1 cellular context compared by ENCODE assay signal in the genomic region with DNA sequence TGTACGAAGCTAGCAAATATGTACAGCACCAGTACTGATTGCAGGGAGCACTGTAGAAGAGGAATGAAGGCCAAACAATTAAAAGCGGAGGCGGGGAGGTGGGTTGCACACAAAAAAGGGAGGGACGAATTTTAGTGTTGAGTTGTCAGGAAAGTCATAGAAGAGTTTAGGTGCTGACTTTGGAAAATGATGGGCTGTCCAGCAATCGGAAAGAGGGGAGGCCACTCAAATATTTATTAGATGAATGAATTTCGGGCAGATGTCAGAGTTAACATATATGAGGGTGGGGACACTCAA.
TF ChIP-seq lines count a peak whose summit lies in the region.

No MANE protein-coding gene starts in this region.

TF ChIP-seq in HepG2, 621 proteins besides CTCF, POLR2A, EP300 and RAD21:
- TF ChIP-seq RARA (CRISPR knock-in tag; IDR thresholded peaks at IDR 0.05) (no peak), ZNF776 (CRISPR knock-in tag; IDR thresholded peaks at IDR 0.05) (0 out of 2 replicates have a peak, but pooled peaks have one; percentile 3), CREB1 (IDR thresholded peaks at IDR 0.05) (no peak), CREB1 (CRISPR knock-in tag; IDR thresholded peaks at IDR 0.05) (peak; percentile 45), JDP2 (CRISPR knock-in tag; IDR thresholded peaks at IDR 0.05; ENCODE audit: borderline replicate concordance) (no peak), KLF16 (CRISPR knock-in tag; IDR thresholded peaks at IDR 0.05) (no peak), IKZF4 (CRISPR knock-in tag; IDR thresholded peaks at IDR 0.05; ENCODE audit: borderline replicate concordance, low read depth, not compliant biosample characterization) (no peak), SALL1 (CRISPR knock-in tag; IDR thresholded peaks at IDR 0.05) (no peak), ZNF546 (CRISPR knock-in tag; conservative IDR thresholded peaks at IDR 0.05) (0 out of 2 replicates have a peak, but pooled peaks have one; percentile 13), ZNF572 (CRISPR knock-in tag; IDR thresholded peaks at IDR 0.05) (0 out of 2 replicates have a peak, but pooled peaks have one; percentile 9), CHD4 (IDR thresholded peaks at IDR 0.05; ENCODE audit: borderline replicate concordance, low read length) (peak; percentile 67; the same call in 1 of the 2 replicates), NFKBIZ (CRISPR knock-in tag; IDR thresholded peaks at IDR 0.05) (no peak), ZBTB38 (CRISPR knock-in tag; IDR thresholded peaks at IDR 0.05) (no peak), ZNF24 (IDR thresholded peaks at IDR 0.05) (no peak), MED8 (CRISPR knock-in tag; IDR thresholded peaks at IDR 0.05; ENCODE audit: insufficient replicate concordance) (no peak), FOXP1 (IDR thresholded peaks at IDR 0.05) (no peak), FOXP1 (CRISPR knock-in tag; IDR thresholded peaks at IDR 0.05) (no peak), JUND (CRISPR knock-in tag; IDR thresholded peaks at IDR 0.05) (no peak), HIVEP1 (CRISPR knock-in tag; IDR thresholded peaks at IDR 0.05) (no peak), ZNF7 (CRISPR knock-in tag; IDR thresholded peaks at IDR 0.05) (no peak), ZNF775 (CRISPR knock-in tag; IDR thresholded peaks at IDR 0.05; ENCODE audit: borderline replicate concordance) (0 out of 2 replicates have a peak, but pooled peaks have one; percentile 5), BRD4 (CRISPR knock-in tag; IDR thresholded peaks at IDR 0.05) (0 out of 2 replicates have a peak, but pooled peaks have one; percentile 14), CC2D1A (CRISPR knock-in tag; IDR thresholded peaks at IDR 0.05) (no peak), SUZ12 (IDR thresholded peaks at IDR 0.05; ENCODE audit: low read depth, low read length) (no peak), ZNF773 (CRISPR knock-in tag; IDR thresholded peaks at IDR 0.05; ENCODE audit: borderline replicate concordance) (no peak), ATRX (CRISPR knock-in tag; IDR thresholded peaks at IDR 0.05; ENCODE audit: borderline replicate concordance) (0 out of 2 replicates have a peak, but pooled peaks have one; percentile 54), ZNF30 (CRISPR knock-in tag; IDR thresholded peaks at IDR 0.05) (peak; percentile 8; the same call in 1 of the 2 replicates), ZNF563 (CRISPR knock-in tag; IDR thresholded peaks at IDR 0.05) (0 out of 2 replicates have a peak, but pooled peaks have one; percentile 1), ZZZ3 (CRISPR knock-in tag; IDR thresholded peaks at IDR 0.05; ENCODE audit: borderline replicate concordance) (no peak), ZKSCAN5 (CRISPR knock-in tag; IDR thresholded peaks at IDR 0.05) (no peak), SKI (IDR thresholded peaks at IDR 0.05; ENCODE audit: partially characterized antibody) (no peak), ARNTL (CRISPR knock-in tag; IDR thresholded peaks at IDR 0.05) (0 out of 2 replicates have a peak, but pooled peaks have one; percentile 3), MTF2 (CRISPR knock-in tag; IDR thresholded peaks at IDR 0.05; ENCODE audit: borderline replicate concordance) (peak; percentile 34; the same call in 1 of the 2 replicates)
- TF ChIP-seq, protein P1, sequence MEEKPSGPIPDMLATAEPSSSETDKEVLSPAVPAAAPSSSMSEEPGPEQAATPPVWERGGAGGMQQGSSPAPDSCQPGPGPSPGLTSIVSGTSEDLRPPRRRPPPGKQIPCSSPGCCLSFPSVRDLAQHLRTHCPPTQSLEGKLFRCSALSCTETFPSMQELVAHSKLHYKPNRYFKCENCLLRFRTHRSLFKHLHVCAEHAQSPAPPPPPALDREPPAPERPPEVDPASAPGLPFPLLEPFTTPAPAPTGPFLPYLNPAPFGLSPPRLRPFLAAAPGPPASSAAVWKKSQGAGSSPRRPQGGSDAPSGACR (CRISPR knock-in tag; IDR thresholded peaks at IDR 0.05) = 0 out of 2 replicates have a peak, but pooled peaks have one; percentile 58
- TF ChIP-seq, protein P2, sequence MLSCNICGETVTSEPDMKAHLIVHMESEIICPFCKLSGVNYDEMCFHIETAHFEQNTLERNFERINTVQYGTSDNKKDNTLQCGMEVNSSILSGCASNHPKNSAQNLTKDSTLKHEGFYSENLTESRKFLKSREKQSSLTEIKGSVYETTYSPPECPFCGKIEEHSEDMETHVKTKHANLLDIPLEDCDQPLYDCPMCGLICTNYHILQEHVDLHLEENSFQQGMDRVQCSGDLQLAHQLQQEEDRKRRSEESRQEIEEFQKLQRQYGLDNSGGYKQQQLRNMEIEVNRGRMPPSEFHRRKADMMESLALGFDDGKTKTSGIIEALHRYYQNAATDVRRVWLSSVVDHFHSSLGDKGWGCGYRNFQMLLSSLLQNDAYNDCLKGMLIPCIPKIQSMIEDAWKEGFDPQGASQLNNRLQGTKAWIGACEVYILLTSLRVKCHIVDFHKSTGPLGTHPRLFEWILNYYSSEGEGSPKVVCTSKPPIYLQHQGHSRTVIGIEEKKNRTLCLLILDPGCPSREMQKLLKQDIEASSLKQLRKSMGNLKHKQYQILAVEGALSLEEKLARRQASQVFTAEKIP (CRISPR knock-in tag; IDR thresholded peaks at IDR 0.05; ENCODE audit: borderline replicate concordance) = no peak
- TF ChIP-seq, protein P3, sequence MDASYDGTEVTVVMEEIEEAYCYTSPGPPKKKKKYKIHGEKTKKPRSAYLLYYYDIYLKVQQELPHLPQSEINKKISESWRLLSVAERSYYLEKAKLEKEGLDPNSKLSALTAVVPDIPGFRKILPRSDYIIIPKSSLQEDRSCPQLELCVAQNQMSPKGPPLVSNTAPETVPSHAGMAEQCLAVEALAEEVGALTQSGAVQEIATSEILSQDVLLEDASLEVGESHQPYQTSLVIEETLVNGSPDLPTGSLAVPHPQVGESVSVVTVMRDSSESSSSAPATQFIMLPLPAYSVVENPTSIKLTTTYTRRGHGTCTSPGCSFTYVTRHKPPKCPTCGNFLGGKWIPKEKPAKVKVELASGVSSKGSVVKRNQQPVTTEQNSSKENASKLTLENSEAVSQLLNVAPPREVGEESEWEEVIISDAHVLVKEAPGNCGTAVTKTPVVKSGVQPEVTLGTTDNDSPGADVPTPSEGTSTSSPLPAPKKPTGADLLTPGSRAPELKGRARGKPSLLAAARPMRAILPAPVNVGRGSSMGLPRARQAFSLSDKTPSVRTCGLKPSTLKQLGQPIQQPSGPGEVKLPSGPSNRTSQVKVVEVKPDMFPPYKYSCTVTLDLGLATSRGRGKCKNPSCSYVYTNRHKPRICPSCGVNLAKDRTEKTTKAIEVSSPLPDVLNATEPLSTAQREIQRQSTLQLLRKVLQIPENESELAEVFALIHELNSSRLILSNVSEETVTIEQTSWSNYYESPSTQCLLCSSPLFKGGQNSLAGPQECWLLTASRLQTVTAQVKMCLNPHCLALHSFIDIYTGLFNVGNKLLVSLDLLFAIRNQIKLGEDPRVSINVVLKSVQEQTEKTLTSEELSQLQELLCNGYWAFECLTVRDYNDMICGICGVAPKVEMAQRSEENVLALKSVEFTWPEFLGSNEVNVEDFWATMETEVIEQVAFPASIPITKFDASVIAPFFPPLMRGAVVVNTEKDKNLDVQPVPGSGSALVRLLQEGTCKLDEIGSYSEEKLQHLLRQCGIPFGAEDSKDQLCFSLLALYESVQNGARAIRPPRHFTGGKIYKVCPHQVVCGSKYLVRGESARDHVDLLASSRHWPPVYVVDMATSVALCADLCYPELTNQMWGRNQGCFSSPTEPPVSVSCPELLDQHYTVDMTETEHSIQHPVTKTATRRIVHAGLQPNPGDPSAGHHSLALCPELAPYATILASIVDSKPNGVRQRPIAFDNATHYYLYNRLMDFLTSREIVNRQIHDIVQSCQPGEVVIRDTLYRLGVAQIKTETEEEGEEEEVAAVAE (CRISPR knock-in tag; IDR thresholded peaks at IDR 0.05; ENCODE audit: borderline replicate concordance) = 0 out of 2 replicates have a peak, but pooled peaks have one; percentile 9
- TF ChIP-seq, protein P4, sequence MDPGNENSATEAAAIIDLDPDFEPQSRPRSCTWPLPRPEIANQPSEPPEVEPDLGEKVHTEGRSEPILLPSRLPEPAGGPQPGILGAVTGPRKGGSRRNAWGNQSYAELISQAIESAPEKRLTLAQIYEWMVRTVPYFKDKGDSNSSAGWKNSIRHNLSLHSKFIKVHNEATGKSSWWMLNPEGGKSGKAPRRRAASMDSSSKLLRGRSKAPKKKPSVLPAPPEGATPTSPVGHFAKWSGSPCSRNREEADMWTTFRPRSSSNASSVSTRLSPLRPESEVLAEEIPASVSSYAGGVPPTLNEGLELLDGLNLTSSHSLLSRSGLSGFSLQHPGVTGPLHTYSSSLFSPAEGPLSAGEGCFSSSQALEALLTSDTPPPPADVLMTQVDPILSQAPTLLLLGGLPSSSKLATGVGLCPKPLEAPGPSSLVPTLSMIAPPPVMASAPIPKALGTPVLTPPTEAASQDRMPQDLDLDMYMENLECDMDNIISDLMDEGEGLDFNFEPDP (CRISPR knock-in tag; conservative IDR thresholded peaks at IDR 0.05) = 0 out of 2 replicates have a peak, but pooled peaks have one; percentile 9
- TF ChIP-seq, protein P5, sequence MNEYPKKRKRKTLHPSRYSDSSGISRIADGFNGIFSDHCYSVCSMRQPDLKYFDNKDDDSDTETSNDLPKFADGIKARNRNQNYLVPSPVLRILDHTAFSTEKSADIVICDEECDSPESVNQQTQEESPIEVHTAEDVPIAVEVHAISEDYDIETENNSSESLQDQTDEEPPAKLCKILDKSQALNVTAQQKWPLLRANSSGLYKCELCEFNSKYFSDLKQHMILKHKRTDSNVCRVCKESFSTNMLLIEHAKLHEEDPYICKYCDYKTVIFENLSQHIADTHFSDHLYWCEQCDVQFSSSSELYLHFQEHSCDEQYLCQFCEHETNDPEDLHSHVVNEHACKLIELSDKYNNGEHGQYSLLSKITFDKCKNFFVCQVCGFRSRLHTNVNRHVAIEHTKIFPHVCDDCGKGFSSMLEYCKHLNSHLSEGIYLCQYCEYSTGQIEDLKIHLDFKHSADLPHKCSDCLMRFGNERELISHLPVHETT (CRISPR knock-in tag; conservative IDR thresholded peaks at IDR 0.05) = no peak
- TF ChIP-seq, protein P6, sequence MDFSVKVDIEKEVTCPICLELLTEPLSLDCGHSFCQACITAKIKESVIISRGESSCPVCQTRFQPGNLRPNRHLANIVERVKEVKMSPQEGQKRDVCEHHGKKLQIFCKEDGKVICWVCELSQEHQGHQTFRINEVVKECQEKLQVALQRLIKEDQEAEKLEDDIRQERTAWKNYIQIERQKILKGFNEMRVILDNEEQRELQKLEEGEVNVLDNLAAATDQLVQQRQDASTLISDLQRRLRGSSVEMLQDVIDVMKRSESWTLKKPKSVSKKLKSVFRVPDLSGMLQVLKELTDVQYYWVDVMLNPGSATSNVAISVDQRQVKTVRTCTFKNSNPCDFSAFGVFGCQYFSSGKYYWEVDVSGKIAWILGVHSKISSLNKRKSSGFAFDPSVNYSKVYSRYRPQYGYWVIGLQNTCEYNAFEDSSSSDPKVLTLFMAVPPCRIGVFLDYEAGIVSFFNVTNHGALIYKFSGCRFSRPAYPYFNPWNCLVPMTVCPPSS (IDR thresholded peaks at IDR 0.05) = no peak
- TF ChIP-seq, protein P7, sequence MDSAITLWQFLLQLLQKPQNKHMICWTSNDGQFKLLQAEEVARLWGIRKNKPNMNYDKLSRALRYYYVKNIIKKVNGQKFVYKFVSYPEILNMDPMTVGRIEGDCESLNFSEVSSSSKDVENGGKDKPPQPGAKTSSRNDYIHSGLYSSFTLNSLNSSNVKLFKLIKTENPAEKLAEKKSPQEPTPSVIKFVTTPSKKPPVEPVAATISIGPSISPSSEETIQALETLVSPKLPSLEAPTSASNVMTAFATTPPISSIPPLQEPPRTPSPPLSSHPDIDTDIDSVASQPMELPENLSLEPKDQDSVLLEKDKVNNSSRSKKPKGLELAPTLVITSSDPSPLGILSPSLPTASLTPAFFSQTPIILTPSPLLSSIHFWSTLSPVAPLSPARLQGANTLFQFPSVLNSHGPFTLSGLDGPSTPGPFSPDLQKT (CRISPR knock-in tag; IDR thresholded peaks at IDR 0.05; ENCODE audit: borderline replicate concordance) = no peak
- TF ChIP-seq, protein P8, sequence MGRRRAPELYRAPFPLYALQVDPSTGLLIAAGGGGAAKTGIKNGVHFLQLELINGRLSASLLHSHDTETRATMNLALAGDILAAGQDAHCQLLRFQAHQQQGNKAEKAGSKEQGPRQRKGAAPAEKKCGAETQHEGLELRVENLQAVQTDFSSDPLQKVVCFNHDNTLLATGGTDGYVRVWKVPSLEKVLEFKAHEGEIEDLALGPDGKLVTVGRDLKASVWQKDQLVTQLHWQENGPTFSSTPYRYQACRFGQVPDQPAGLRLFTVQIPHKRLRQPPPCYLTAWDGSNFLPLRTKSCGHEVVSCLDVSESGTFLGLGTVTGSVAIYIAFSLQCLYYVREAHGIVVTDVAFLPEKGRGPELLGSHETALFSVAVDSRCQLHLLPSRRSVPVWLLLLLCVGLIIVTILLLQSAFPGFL (CRISPR knock-in tag; IDR thresholded peaks at IDR 0.05) = no peak
- TF ChIP-seq, protein P9, sequence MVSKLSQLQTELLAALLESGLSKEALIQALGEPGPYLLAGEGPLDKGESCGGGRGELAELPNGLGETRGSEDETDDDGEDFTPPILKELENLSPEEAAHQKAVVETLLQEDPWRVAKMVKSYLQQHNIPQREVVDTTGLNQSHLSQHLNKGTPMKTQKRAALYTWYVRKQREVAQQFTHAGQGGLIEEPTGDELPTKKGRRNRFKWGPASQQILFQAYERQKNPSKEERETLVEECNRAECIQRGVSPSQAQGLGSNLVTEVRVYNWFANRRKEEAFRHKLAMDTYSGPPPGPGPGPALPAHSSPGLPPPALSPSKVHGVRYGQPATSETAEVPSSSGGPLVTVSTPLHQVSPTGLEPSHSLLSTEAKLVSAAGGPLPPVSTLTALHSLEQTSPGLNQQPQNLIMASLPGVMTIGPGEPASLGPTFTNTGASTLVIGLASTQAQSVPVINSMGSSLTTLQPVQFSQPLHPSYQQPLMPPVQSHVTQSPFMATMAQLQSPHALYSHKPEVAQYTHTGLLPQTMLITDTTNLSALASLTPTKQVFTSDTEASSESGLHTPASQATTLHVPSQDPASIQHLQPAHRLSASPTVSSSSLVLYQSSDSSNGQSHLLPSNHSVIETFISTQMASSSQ (IDR thresholded peaks at IDR 0.05; ENCODE audit: low read depth) = no peak
- TF ChIP-seq, protein P9 (CRISPR knock-in tag; IDR thresholded peaks at IDR 0.05; ENCODE audit: borderline replicate concordance) = no peak
